10 cellular contexts compared by ENCODE assay signal in the genomic region with DNA sequence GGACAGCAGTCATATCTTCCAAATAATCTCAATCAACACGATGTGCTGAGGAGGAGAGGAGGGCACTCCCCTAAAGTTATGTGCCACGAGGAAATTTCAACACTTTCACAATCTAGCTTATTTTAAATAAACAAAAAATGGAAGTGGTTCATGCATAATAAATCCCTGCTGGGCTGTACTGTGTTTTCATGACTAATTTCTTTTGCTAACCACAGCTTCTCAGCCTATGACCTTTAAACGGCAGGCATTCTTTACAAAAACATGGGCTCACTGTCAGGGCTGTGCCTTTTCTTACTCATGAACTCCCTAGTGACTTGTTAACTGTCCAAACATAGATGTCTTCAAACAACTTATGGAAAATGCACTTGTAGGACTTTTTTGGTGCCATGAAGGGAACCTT.
DNase-seq lines count a peak whose midpoint lies in the region; ATAC-seq, FAIRE-seq and TF ChIP-seq lines count a peak whose summit lies in the region.
"Had no signal": no experiment of that assay in that cellular context is flagged by ENCODE, and none has a peak within 500 bp of the region (broad histone marks: within the 10 kb centered on the region; RNA-seq: fewer than 3 reads in every experiment).

No MANE protein-coding gene starts in this region.

- H3K27ac Mint-ChIP-seq in stimulated activated memory B cell treated with anti-CD40 and anti-IgM and Interleukin-4, amounts not matched to agents 10 μg/mL and 1 μg/mL and 100 μg/mL, for 72 hours: no peak overlapping the region
- H3K27ac Mint-ChIP-seq: activated naive CD8-positive, alpha-beta T cell had no signal

- H3K4me1 Mint-ChIP-seq in stimulated activated memory B cell treated with anti-CD40 and anti-IgM and Interleukin-4, amounts not matched to agents 10 μg/mL and 1 μg/mL and 100 μg/mL, for 72 hours: no peaks in the 10 kb centered on the region

- H3K4me1 ChIP-seq in osteoblast (ENCODE audit: insufficient read depth, low read length): peaks cover 38% of the 10 kb centered on the region

- DNase-seq in DMS114 treated with DMSO at 0.1 percent for 48 hours (lab: John Stamatoyannopoulos, UW; ENCODE audit: unreplicated experiment): peak; percentile 33
- peak; percentile 77 for DNase-seq in NCI-H460 (ENCODE audit: extremely low read depth, low read depth)
- DNase-seq in dermis blood vessel endothelial cell: peak; percentile 50
- peak; percentile 91 for DNase-seq in osteoblast (ENCODE audit: insufficient read length, low spot score, missing footprints)
- DNase-seq in frontal cortex (ENCODE audit: low spot score in 2 of 2): no peak
- DNase-seq in NCI-H2196 (lab: John Stamatoyannopoulos, UW; ENCODE audit: unreplicated experiment): no peak
- no peak for DNase-seq in DMS53 treated with DMSO at 0.1 percent for 48 hours (lab: John Stamatoyannopoulos, UW; ENCODE audit: unreplicated experiment)
- DNase-seq: Kasumi-1 had no signal

- peak overlapping the region; percentile 47 for H3K4me3 ChIP-seq in osteoblast (ENCODE audit: insufficient read depth, low read length)

- no peaks in the 10 kb centered on the region for H3K36me3 Mint-ChIP-seq in stimulated activated memory B cell treated with anti-CD40 and anti-IgM and Interleukin-4, amounts not matched to agents 10 μg/mL and 1 μg/mL and 100 μg/mL, for 72 hours
- H3K36me3 Mint-ChIP-seq: activated naive CD8-positive, alpha-beta T cell had no signal

- no peaks in the 10 kb centered on the region for H3K27me3 Mint-ChIP-seq in stimulated activated memory B cell treated with anti-CD40 and anti-IgM and Interleukin-4, amounts not matched to agents 10 μg/mL and 1 μg/mL and 100 μg/mL, for 72 hours
- H3K27me3 Mint-ChIP-seq: activated naive CD8-positive, alpha-beta T cell had no signal

- no peaks in the 10 kb centered on the region for H3K9me3 ChIP-seq in osteoblast (ENCODE audit: low read depth, low read length)

- no peak overlapping the region for H3K4me3 Mint-ChIP-seq in stimulated activated memory B cell treated with anti-CD40 and anti-IgM and Interleukin-4, amounts not matched to agents 10 μg/mL and 1 μg/mL and 100 μg/mL, for 72 hours
- H3K4me3 Mint-ChIP-seq: activated naive CD8-positive, alpha-beta T cell had no signal

- no peaks in the 10 kb centered on the region for H3K79me2 ChIP-seq in osteoblast (ENCODE audit: insufficient read depth, low read length)

- no peaks in the 10 kb centered on the region for H3K36me3 ChIP-seq in osteoblast (ENCODE audit: insufficient read depth, low read length)

- H3K27ac ChIP-seq in osteoblast (ENCODE audit: low read depth, low read length): peak overlapping the region; percentile 64

- H3K27me3 ChIP-seq in osteoblast (ENCODE audit: insufficient read depth, low read length): no peaks in the 10 kb centered on the region

- ATAC-seq in stimulated activated memory B cell treated with anti-CD40 and anti-IgM and Interleukin-4, amounts not matched to agents 10 μg/mL and 1 μg/mL and 100 μg/mL, for 72 hours: no peak

- no peak for TF ChIP-seq CTCF in osteoblast (IDR thresholded peaks at IDR 0.05; ENCODE audit: extremely low read depth, low read depth, low read length)

- H3K4me2 ChIP-seq in osteoblast (ENCODE audit: insufficient read depth, low read length): peak overlapping the region; percentile 70

- FAIRE-seq in frontal cortex (lab: Jason Lieb, UNC): no peak

- H4K20me1 ChIP-seq in osteoblast (ENCODE audit: insufficient read depth, low read length): no peaks in the 10 kb centered on the region

- peaks cover 10% of the 10 kb centered on the region for H3K9me3 Mint-ChIP-seq in stimulated activated memory B cell treated with anti-CD40 and anti-IgM and Interleukin-4, amounts not matched to agents 10 μg/mL and 1 μg/mL and 100 μg/mL, for 72 hours

- H2AFZ ChIP-seq in osteoblast (ENCODE audit: low read length): no peak overlapping the region

Comparison
In these comparisons a context has a peak if more than half of its experiments do, and no peak if none do; other contexts are left out.
1. DNase-seq: peak in DMS114 treated with DMSO at 0.1 percent for 48 hours (single experiment), NCI-H460 (single experiment), dermis blood vessel endothelial cell (single experiment) and osteoblast (single experiment); none in frontal cortex (0 of 2), NCI-H2196 (single experiment) and DMS53 treated with DMSO at 0.1 percent for 48 hours (single experiment).